Comparison of ENCODE assay signal across 9 cellular contexts in genomic region chr17:17837966-17838962, GRCh38. TPM values are rescaled to one million over a fixed set of nuclear protein-coding genes. Genes with fewer than 3 reads are reported as not detected.
A peak's percentile ranks its signal among the peaks of the same experiment; 100 is the strongest.
DNase-seq lines count a peak whose midpoint lies in the region; ATAC-seq, FAIRE-seq and TF ChIP-seq lines count a peak whose summit lies in the region.
"Had no signal": no experiment of that assay in that cellular context is flagged by ENCODE, and none has a peak within 500 bp of the region (broad histone marks: within the 10 kb centered on the region; RNA-seq: fewer than 3 reads in every experiment).

No MANE protein-coding gene starts in this region.

- H3K27ac ChIP-seq in H1 (ENCODE audit: low read depth, low read length), result peak overlapping the region; percentile 78

- no peaks in the 10 kb centered on the region for H3K9me3 Mint-ChIP-seq in stimulated activated naive CD8-positive, alpha-beta T cell treated with anti-CD3 and anti-CD28 coated beads, Interleukin-15, Interleukin-2, amounts not matched to agents 100 ng/mL and 50 ng/mL, for 24 hours

- TF ChIP-seq RAD21 in H1 (IDR thresholded peaks at IDR 0.05 in 1 of 2, conservative IDR thresholded peaks at IDR 0.05 in 1 of 2; ENCODE audit: low read depth in 2 of 2, low read length in 2 of 2), result no peak

- H2BK5ac ChIP-seq in H1 (ENCODE audit: low read depth, low read length), result peak overlapping the region; percentile 99

- H3K23me2 ChIP-seq in H1 (ENCODE audit: low read depth, low read length), result peaks cover 15% of the 10 kb centered on the region

- H3K79me1 ChIP-seq in H1 (ENCODE audit: low read depth, low read length), result peaks cover 7% of the 10 kb centered on the region; the same call in 1 of the 2 replicates

- H3K9ac ChIP-seq in H1 (replicated peaks in 1 of 4; ENCODE audit: extremely low read depth in 1 of 4, low read depth in 3 of 4, low read length in 3 of 4) (peak overlapping the region in 3 of 4 experiments; percentile 13 to 99 (median 99); a peak in 5 of 7 replicates), mucosa of stomach (ENCODE audit: low read length) (peak overlapping the region; percentile 92)

- peak overlapping the region; percentile 92 for H2BK15ac ChIP-seq in H1 (ENCODE audit: low read length)

- DNase-seq in stimulated activated naive CD8-positive, alpha-beta T cell treated with anti-CD3 and anti-CD28 coated beads, Interleukin-15, Interleukin-2, amounts not matched to agents 100 U/mL and 50 U/mL, for 24 hours, result no peak
- DNase-seq in H1 (ENCODE audit: low read depth in 1 of 2, low spot score in 2 of 2) (peak in 1 of 2 experiments; percentile 72), GM19239 (ENCODE audit: insufficient read length, low spot score) (no peak)
- no peak for DNase-seq in activated naive CD4-positive, alpha-beta T cell treated with anti-CD3 and anti-CD28 coated beads, Interleukin-2, amount 50 U/mL, for 16 hours

- peaks cover 23 to 27% of the 10 kb centered on the region in 2 experiments for H3K79me2 ChIP-seq in H1 (ENCODE audit: control insufficient read depth in 1 of 2, insufficient read depth in 2 of 2, low read length in 2 of 2)

- WGBS in H1 (ENCODE audit: extremely low coverage in 1 of 2, insufficient coverage in 1 of 2, insufficient read length in 1 of 2, insufficient replicate concordance in 2 of 2, low coverage in 1 of 2, low lambda C conversion rate in 2 of 2, missing lambda C conversion rate in 1 of 2), 2 experiments, result 63% methylated on average over 11 of the region's 11 CpGs; no CpG with 5 or more reads in 1 of the 2 experiments

- POLR2A ChIA-PET in H1 (lab: Charles Lee; ENCODE audit: partially characterized antibody), result interaction anchor here (0.6 to 18.4 kb wide), 21 partner anchors 7 to 315 kb away, joined by 3 to 532 read pairs (median 5); partner anchors contain the start of genes DRC3 and TOM1L2

- H3K36me3 Mint-ChIP-seq in stimulated activated naive CD8-positive, alpha-beta T cell treated with anti-CD3 and anti-CD28 coated beads, Interleukin-15, Interleukin-2, amounts not matched to agents 100 ng/mL and 50 ng/mL, for 24 hours (ENCODE audit: low read depth), result peaks cover 22% of the 10 kb centered on the region

- peak overlapping the region; percentile 99 for H2AK5ac ChIP-seq in H1 (ENCODE audit: low read depth, low read length)

- H2BK20ac ChIP-seq in H1 (ENCODE audit: low read length), result peak overlapping the region; percentile 98

- H3K4me3 ChIP-seq in H1 (ENCODE audit: extremely low read depth in 1 of 4, insufficient read depth in 2 of 4, low read depth in 3 of 4, low read length in 4 of 4), result peak overlapping the region in 3 of 4 experiments; percentile 9 to 81 (median 23); a peak in 4 of 8 replicates
- H3K4me3 ChIP-seq in mucosa of stomach (ENCODE audit: low read length), result no peak overlapping the region

- peak in 1 of 2 experiments; percentile 85; a peak in 1 of 3 replicates for TF ChIP-seq POLR2A in H1 (IDR thresholded peaks at IDR 0.05; ENCODE audit: control extremely low read depth in 1 of 2, low read depth in 2 of 2, low read length in 2 of 2)

- H3K56ac ChIP-seq in H1 (replicated peaks; ENCODE audit: insufficient read length, low read depth, low read length), result peak overlapping the region; percentile 70

- H3K4ac ChIP-seq in H1 (replicated peaks; ENCODE audit: insufficient read length, low read depth, low read length), result peak overlapping the region; percentile 72

- H3K27me3 ChIP-seq in H1 (replicated peaks in 1 of 4; ENCODE audit: control insufficient read depth in 3 of 4, extremely low read depth in 1 of 4, insufficient read depth in 3 of 4, low read length in 3 of 4), result no peaks in the 10 kb centered on the region; a peak in 1 of 7 replicates
- H3K27me3 ChIP-seq in mucosa of stomach (ENCODE audit: control insufficient read depth, insufficient read depth, low read length), result no peaks in the 10 kb centered on the region

- H3K4me1 Mint-ChIP-seq in stimulated activated naive CD8-positive, alpha-beta T cell treated with anti-CD3 and anti-CD28 coated beads, Interleukin-15, Interleukin-2, amounts not matched to agents 100 ng/mL and 50 ng/mL, for 24 hours (ENCODE audit: low read depth), result peaks cover 65% of the 10 kb centered on the region

- no peak overlapping the region for H3K23ac ChIP-seq in H1 (ENCODE audit: insufficient read length)

- H3K4me2 ChIP-seq in H1 (ENCODE audit: insufficient read depth in 1 of 2, low read depth in 2 of 2, low read length in 2 of 2), result peak overlapping the region; percentile 53 to 86

- H3K27me3 Mint-ChIP-seq in stimulated activated naive CD8-positive, alpha-beta T cell treated with anti-CD3 and anti-CD28 coated beads, Interleukin-15, Interleukin-2, amounts not matched to agents 100 ng/mL and 50 ng/mL, for 24 hours, result no peaks in the 10 kb centered on the region

- peak overlapping the region; percentile 92 for H4K91ac ChIP-seq in H1 (replicated peaks; ENCODE audit: insufficient read length, low read length)

- H2BK120ac ChIP-seq in H1 (replicated peaks; ENCODE audit: low read depth, low read length), result peak overlapping the region; percentile 39

- peak overlapping the region; percentile 95 for H4K8ac ChIP-seq in H1 (ENCODE audit: extremely low read depth, insufficient read depth, low read length)

- no peak for TF ChIP-seq EP300 in H1 (IDR thresholded peaks at IDR 0.05; ENCODE audit: borderline replicate concordance in 1 of 2, low read depth in 2 of 2, low read length in 2 of 2)

- no peak overlapping the region for H3K14ac ChIP-seq in H1 (ENCODE audit: insufficient read length)

- no peak for TF ChIP-seq CTCF in H1 (IDR thresholded peaks at IDR 0.05; ENCODE audit: control extremely low read depth in 1 of 3, insufficient read depth in 1 of 3, low read depth in 1 of 3, low read length in 3 of 3)

- peaks cover 12% of the 10 kb centered on the region in 2 experiments for H4K20me1 ChIP-seq in H1 (replicated peaks in 1 of 2; ENCODE audit: control insufficient read depth in 1 of 2, insufficient read depth in 2 of 2, low read length in 2 of 2)

- H3K18ac ChIP-seq in H1 (ENCODE audit: extremely low read depth, low read length), result peak overlapping the region; percentile 94

- no peak for ATAC-seq in stimulated activated naive CD8-positive, alpha-beta T cell treated with anti-CD3 and anti-CD28 coated beads, Interleukin-15, Interleukin-2, amounts not matched to agents 100 U/mL and 50 U/mL, for 24 hours
- no peak for ATAC-seq in GM18502 (IDR thresholded peaks at IDR 0.05; ENCODE audit: poor library complexity, unreplicated experiment)

- H4K5ac ChIP-seq in H1 (ENCODE audit: insufficient read length, low read depth, low read length), result peak overlapping the region; percentile 44

- no peaks in the 10 kb centered on the region for H3K9me3 ChIP-seq in H1 (ENCODE audit: insufficient read depth in 2 of 2, low read depth in 1 of 2, low read length in 1 of 2)
- no peaks in the 10 kb centered on the region for H3K9me3 ChIP-seq in mucosa of stomach (ENCODE audit: control insufficient read depth, low read length)

- H3K4me3 Mint-ChIP-seq in stimulated activated naive CD8-positive, alpha-beta T cell treated with anti-CD3 and anti-CD28 coated beads, Interleukin-15, Interleukin-2, amounts not matched to agents 100 ng/mL and 50 ng/mL, for 24 hours, result peak overlapping the region; percentile 81

- no peak overlapping the region for H2AFZ ChIP-seq in H1 (ENCODE audit: low read length)

- H3K27ac Mint-ChIP-seq in stimulated activated naive CD8-positive, alpha-beta T cell treated with anti-CD3 and anti-CD28 coated beads, Interleukin-15, Interleukin-2, amounts not matched to agents 100 ng/mL and 50 ng/mL, for 24 hours, result peak overlapping the region; percentile 41

- peak overlapping the region; percentile 99 for H2BK12ac ChIP-seq in H1 (ENCODE audit: low read depth, low read length)

- CTCF ChIA-PET in H1 (lab: Charles Lee; ENCODE audit: partially characterized antibody), result interaction anchor here (0.6 to 6.6 kb wide), 15 partner anchors 10 to 196 kb away, joined by 3 to 66 read pairs (median 4); no protein-coding TSS in a partner anchor

- H3K4me1 ChIP-seq in H1 (replicated peaks in 1 of 4; ENCODE audit: control insufficient read depth in 3 of 4, insufficient read depth in 4 of 4, low read length in 3 of 4) (peaks cover 19 to 48% (median 39%) of the 10 kb centered on the region in 4 experiments), mucosa of stomach (ENCODE audit: control insufficient read depth, insufficient read depth, low read length) (peaks cover 63% of the 10 kb centered on the region)

- H3K36me3 ChIP-seq in H1 (ENCODE audit: control insufficient read depth in 2 of 4, insufficient read depth in 4 of 4, low read length in 3 of 4) (peaks cover 0 to 2% (median 0%) of the 10 kb centered on the region in 4 experiments; a peak in 1 of 8 replicates), mucosa of stomach (ENCODE audit: control insufficient read depth, insufficient read depth, low read length) (no peaks in the 10 kb centered on the region)

- FAIRE-seq in H1 (lab: Jason Lieb, UNC), result no peak
- no peak for FAIRE-seq in GM19239 (lab: Jason Lieb, UNC)
- FAIRE-seq: endometrium had no signal

TF ChIP-seq in H1, 55 proteins besides CTCF, POLR2A, EP300 and RAD21:
- TF ChIP-seq KDM1A (IDR thresholded peaks at IDR 0.05; ENCODE audit: borderline replicate concordance, low read length) (peak; percentile 88; the same call in 1 of the 2 replicates), ASH2L (IDR thresholded peaks at IDR 0.05; ENCODE audit: low read length) (peak; percentile 91), KDM5A (IDR thresholded peaks at IDR 0.05; ENCODE audit: low read length) (no peak), POLR2AphosphoS5 (IDR thresholded peaks at IDR 0.05; ENCODE audit: low read depth, low read length) (peak; percentile 58; the same call in 1 of the 2 replicates), SRF (IDR thresholded peaks at IDR 0.05; ENCODE audit: low read depth, low read length) (no peak), RBBP5 (IDR thresholded peaks at IDR 0.05; ENCODE audit: borderline replicate concordance, low read depth, low read length) (peak; percentile 44; the same call in 1 of the 2 replicates), SP1 (IDR thresholded peaks at IDR 0.05; ENCODE audit: low read depth, low read length) (peak; percentile 55)

RNA-seq across cellular contexts. Expression of gene SREBF1, which starts 1.5 kb away (rescaled TPM):
- 241 TPM for polyA plus RNA-seq in PFSK-1 (2012; ENCODE audit: insufficient read length, low read depth)
- 69.9 and 70.8 TPM in 2 replicates for total RNA-seq in H1 (2021; fragmentation: NEBNext Ultra II Directional; extraction: Animal tissue kit (Norgen Biotek cat#: 25700))
- polyA plus RNA-seq in H1 (2011; rRNA removed), result 28.6 and 64.6 TPM in 2 replicates
- polyA plus RNA-seq in H1 (2011; cell fraction: cytosol; rRNA removed), result 34.1 TPM
- 270 TPM for polyA plus RNA-seq in H1 (2011; cell fraction: nucleus; rRNA removed)
- 45.2 to 64.7 TPM (median 53.7 TPM) in 4 replicates for polyA plus RNA-seq in H1 (2012, experiment 1 of 2)
- polyA plus RNA-seq in H1 (2012, experiment 2 of 2), result 36.4 TPM
- polyA plus RNA-seq in H1 (2013, experiment 1 of 2), result 88.4 TPM
- polyA plus RNA-seq in H1 (2013, experiment 2 of 2), result 76.5 TPM
- 21.0 and 35.5 TPM in 2 replicates for polyA minus RNA-seq in H1 (2011; rRNA and poly(A)+ RNA removed)
- 60.1 TPM for polyA minus RNA-seq in H1 (2011; cell fraction: cytosol; rRNA and poly(A)+ RNA removed)
- 90.1 TPM for polyA minus RNA-seq in H1 (2011; cell fraction: nucleus; rRNA and poly(A)+ RNA removed)
